ENCODE assay signal across 21 cellular contexts in the genomic region with DNA sequence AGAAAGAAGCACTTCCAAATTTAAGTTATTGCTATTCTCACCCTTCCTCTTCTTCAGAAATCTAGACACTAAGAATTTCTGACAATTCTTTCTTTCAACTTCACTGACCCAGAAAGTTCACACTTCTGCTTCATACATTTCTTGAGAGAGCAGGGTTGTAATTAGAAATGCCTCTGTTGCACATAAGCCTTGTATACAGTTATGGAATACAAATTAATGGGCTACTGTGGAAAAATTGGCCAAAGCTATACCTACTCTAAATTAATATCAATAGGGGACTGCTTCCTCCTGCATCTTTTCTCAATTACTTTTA. TPM values are rescaled to one million over a fixed set of nuclear protein-coding genes. Genes with fewer than 3 reads are reported as not detected.
DNase-seq lines count a peak whose midpoint lies in the region; ATAC-seq and TF ChIP-seq lines count a peak whose summit lies in the region.
"Had no signal": no experiment of that assay in that cellular context is flagged by ENCODE, and none has a peak within 500 bp of the region (broad histone marks: within the 10 kb centered on the region; RNA-seq: fewer than 3 reads in every experiment).

No MANE protein-coding gene starts in this region.

- H3K27me3 ChIP-seq in ACC112 (ENCODE audit: insufficient read depth, low read length) (no peaks in the 10 kb centered on the region), HCT116 (ENCODE audit: insufficient read depth, low read length) (no peaks in the 10 kb centered on the region)
- H3K27me3 ChIP-seq: MG63 had no signal

- H3K4me1 ChIP-seq in ACC112 (ENCODE audit: control insufficient read depth, insufficient read depth, low read length, unreplicated experiment) (peaks cover 46% of the 10 kb centered on the region), HCT116 (ENCODE audit: control insufficient read depth in 1 of 2, insufficient read depth in 2 of 2, low read length in 2 of 2) (peaks cover 50 to 66% of the 10 kb centered on the region in 2 experiments)

- DNase-seq in HCT116 (ENCODE audit: low read depth, low spot score) (no peak), mesothelial cell of epicardium (ENCODE audit: low spot score in 2 of 2, unreplicated experiment in 2 of 2) (no peak), DMS 273 treated with DMSO at 0.1 percent for 48 hours (lab: John Stamatoyannopoulos, UW) (no peak), HCEC 1CT (no peak)
- DNase-seq in activated CD4-positive, alpha-beta T cell treated with anti-CD3 and anti-CD28 coated beads, Interleukin-2, amount 50 U/mL, for 1 hour: no peak
- DNase-seq: Calu3; DMS153; KG1; MG63; NCI-H2029 treated with DMSO at 0.1 percent for 48 hours; NCI-H446 treated with DMSO at 0.1 percent for 48 hours; NCI-H526; NCI-H82; NK-92 treated with Interleukin-12 subunit alpha and Interleukin-12 subunit beta, amount 100 ng/mL, for 24 hours; RPMI8226; SHP77 had no signal

- no TSS peak for BruUV-seq in HCT116 (replicated peaks; lab: Mats Ljungman, UMichigan)

- no peak overlapping the region for H3K4me3 Mint-ChIP-seq in dendritic cell treated with granulocyte-macrophage colony-stimulating factor and Interleukin-4, amounts not matched to agents 40 ng/mL and 50 ng/mL, for 4 days
- peak overlapping the region; percentile 51 for H3K4me3 Mint-ChIP-seq in mesothelial cell of epicardium

- TF ChIP-seq POLR2A in HCT116 (IDR thresholded peaks at IDR 0.05; ENCODE audit: borderline replicate concordance, extremely low read depth, insufficient read depth, insufficient read length): no peak

- H3K4me3 ChIP-seq in ACC112 (ENCODE audit: low read depth, low read length): no peak overlapping the region
- H3K4me3 ChIP-seq in HCT116 (replicated peaks in 1 of 2; ENCODE audit: low read depth in 1 of 2, low read length in 2 of 2): no peak overlapping the region
- H3K4me3 ChIP-seq: MG63 had no signal

- H3K27me3 Mint-ChIP-seq in dendritic cell treated with granulocyte-macrophage colony-stimulating factor and Interleukin-4, amounts not matched to agents 40 ng/mL and 50 ng/mL, for 4 days: no peaks in the 10 kb centered on the region
- H3K27me3 Mint-ChIP-seq in mesothelial cell of epicardium (ENCODE audit: low read depth): no peaks in the 10 kb centered on the region

- no peaks in the 10 kb centered on the region for H3K9me2 ChIP-seq in HCT116 (ENCODE audit: insufficient read depth)

- H3K36me3 ChIP-seq in ACC112 (ENCODE audit: insufficient read depth, low read length) (no peaks in the 10 kb centered on the region), HCT116 (ENCODE audit: control insufficient read depth in 1 of 2, insufficient read depth in 2 of 2, low read length in 2 of 2) (no peaks in the 10 kb centered on the region)
- H3K36me3 ChIP-seq: MG63 had no signal

- peak overlapping the region; percentile 36 for H3K4me2 ChIP-seq in HCT116 (ENCODE audit: low read length)

- H3K79me2 ChIP-seq in ACC112 (ENCODE audit: control insufficient read depth, insufficient read depth, low read length, unreplicated experiment): no peaks in the 10 kb centered on the region
- H3K79me2 ChIP-seq in HCT116 (ENCODE audit: insufficient read depth, low read length): no peaks in the 10 kb centered on the region

- H3K4me1 Mint-ChIP-seq in dendritic cell treated with granulocyte-macrophage colony-stimulating factor and Interleukin-4, amounts not matched to agents 40 ng/mL and 50 ng/mL, for 4 days (ENCODE audit: low read depth): peaks cover 31% of the 10 kb centered on the region
- peaks cover 56% of the 10 kb centered on the region for H3K4me1 Mint-ChIP-seq in mesothelial cell of epicardium

- no peak for ATAC-seq in HCT116
- ATAC-seq in HG03108 (IDR thresholded peaks at IDR 0.05; ENCODE audit: unreplicated experiment): no peak

- H3K27ac ChIP-seq in ACC112 (ENCODE audit: low read depth, low read length): peak overlapping the region; percentile 66; the same call in 1 of the 2 replicates
- peak overlapping the region; percentile 33; the same call in 1 of the 2 replicates for H3K27ac ChIP-seq in HCT116 (ENCODE audit: low read depth, low read length)

- intact Hi-C loops in HCT116 (cut with micrococcal nuclease): no loop called here
- intact Hi-C loops in dendritic cell treated with granulocyte-macrophage colony-stimulating factor and Interleukin-4, amounts not matched to agents 40 ng/mL and 50 ng/mL, for 4 days (cut with micrococcal nuclease): loop anchor here (2.0 to 10.0 kb wide), 2 partner anchors 68 to 224 kb away; no protein-coding TSS in a partner anchor

- no peak for TF ChIP-seq RAD21 in HCT116 (IDR thresholded peaks at IDR 0.05; ENCODE audit: low read depth)

- no peak overlapping the region for H3K9ac ChIP-seq in HCT116 (ENCODE audit: low read length)

- CTCF ChIA-PET in HCT116 (lab: Charles Lee): no interaction called here

- no peaks in the 10 kb centered on the region for H3K9me3 Mint-ChIP-seq in dendritic cell treated with granulocyte-macrophage colony-stimulating factor and Interleukin-4, amounts not matched to agents 40 ng/mL and 50 ng/mL, for 4 days
- H3K9me3 Mint-ChIP-seq in mesothelial cell of epicardium: no peaks in the 10 kb centered on the region

- RAD21 ChIA-PET in HCT116 (lab: Charles Lee; ENCODE audit: low non-redundant PET in 1 of 2, low total read pairs in 2 of 2, uncharacterized antibody in 2 of 2, unreplicated experiment in 2 of 2): no interaction called here

- POLR2A ChIA-PET in HCT116 (lab: Charles Lee): no interaction called here

- no peaks in the 10 kb centered on the region for H3K36me3 Mint-ChIP-seq in dendritic cell treated with granulocyte-macrophage colony-stimulating factor and Interleukin-4, amounts not matched to agents 40 ng/mL and 50 ng/mL, for 4 days (ENCODE audit: low read depth)
- H3K36me3 Mint-ChIP-seq in mesothelial cell of epicardium: no peaks in the 10 kb centered on the region
- H3K36me3 Mint-ChIP-seq: CD14-positive monocyte had no signal

- H4K20me1 ChIP-seq in HCT116 (ENCODE audit: insufficient read depth): no peaks in the 10 kb centered on the region

- H2AFZ ChIP-seq in ACC112 (ENCODE audit: low read length, unreplicated experiment) (no peak overlapping the region), HCT116 (ENCODE audit: low read depth, low read length, poor library complexity, severe bottlenecking) (peak overlapping the region; percentile 74)

- TF ChIP-seq CTCF in HCT116 (IDR thresholded peaks at IDR 0.05 in 2 of 3, conservative IDR thresholded peaks at IDR 0.05 in 1 of 3; ENCODE audit: borderline replicate concordance in 1 of 3, insufficient read depth in 1 of 3, low read depth in 2 of 3, low read length in 2 of 3) (no peak), mesothelial cell of epicardium (IDR thresholded peaks at IDR 0.05; ENCODE audit: unreplicated experiment) (no peak)

- peak overlapping the region; percentile 72 for H3K27ac Mint-ChIP-seq in dendritic cell treated with granulocyte-macrophage colony-stimulating factor and Interleukin-4, amounts not matched to agents 40 ng/mL and 50 ng/mL, for 4 days
- H3K27ac Mint-ChIP-seq in mesothelial cell of epicardium: no peak overlapping the region

- H3K9me3 ChIP-seq in HCT116 (ENCODE audit: control insufficient read depth in 1 of 2, insufficient read depth in 1 of 2, low read depth in 1 of 2, low read length in 2 of 2): no peaks in the 10 kb centered on the region
- H3K9me3 ChIP-seq: MG63 had no signal

TF ChIP-seq in HCT116, 20 proteins besides CTCF, POLR2A, EP300 and RAD21:
- TF ChIP-seq SRF (IDR thresholded peaks at IDR 0.05; ENCODE audit: low read depth) (0 out of 2 replicates have a peak, but pooled peaks have one; percentile 15), ELF1 (IDR thresholded peaks at IDR 0.05; ENCODE audit: borderline replicate concordance, low read depth) (no peak), CEBPB (IDR thresholded peaks at IDR 0.05; ENCODE audit: low read depth) (0 out of 2 replicates have a peak, but pooled peaks have one; percentile 23)

RNA-seq across cellular contexts. Expression of gene TNFSF18, which starts 1.5 kb away (rescaled TPM):
- total RNA-seq in HCT116 (2021; ENCODE audit: unreplicated experiment) (1.6 TPM), mesothelial cell of epicardium (3.3 to 4.6 TPM (median 3.7 TPM) in 3 replicates)
- polyA plus RNA-seq in HCT116 (2012): 0.54 and 0.74 TPM in 2 replicates
- total RNA-seq: Calu3, SK-MEL-5 had no signal
- polyA plus RNA-seq: CD14-positive monocyte had no signal
